Comparison of ENCODE assay signal across 1 cellular context in the genomic region with DNA sequence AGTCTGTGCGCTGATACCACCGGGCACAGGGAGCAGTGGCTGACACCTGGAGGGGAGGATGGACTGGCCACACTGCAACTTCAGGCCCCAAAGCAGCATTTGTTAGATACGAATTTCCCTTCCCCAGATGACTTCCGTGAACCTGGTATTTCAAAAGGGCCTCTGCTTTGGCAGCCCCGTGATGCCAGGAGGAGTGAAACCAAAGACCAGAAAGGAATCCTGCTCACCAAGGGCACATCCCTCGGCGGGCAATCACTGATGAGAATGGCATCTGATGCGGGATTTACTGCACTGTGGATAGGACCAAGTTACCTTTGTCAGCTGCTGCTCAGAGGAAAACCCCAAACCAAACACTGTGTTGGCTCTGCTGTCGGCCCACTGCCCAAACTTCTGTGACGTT.
TF ChIP-seq lines count a peak whose summit lies in the region.

No MANE protein-coding gene starts in this region.

TF ChIP-seq in H1, 55 proteins besides CTCF, POLR2A, EP300 and RAD21:
- TF ChIP-seq TCF12 (IDR thresholded peaks at IDR 0.05; ENCODE audit: low read depth, low read length) (no peak), POU5F1 (IDR thresholded peaks at IDR 0.05; ENCODE audit: low read depth, low read length) (no peak), KDM5A (IDR thresholded peaks at IDR 0.05; ENCODE audit: low read length) (no peak), CHD1 (IDR thresholded peaks at IDR 0.05; ENCODE audit: low read depth, low read length) (no peak), BCL11A (IDR thresholded peaks at IDR 0.05; ENCODE audit: low read depth in 2 of 2, low read length in 2 of 2) (no peak), GTF2F1 (IDR thresholded peaks at IDR 0.05; ENCODE audit: borderline replicate concordance, low read depth, low read length) (no peak), CBX5 (IDR thresholded peaks at IDR 0.05; ENCODE audit: low read depth, low read length) (no peak), SIRT6 (IDR thresholded peaks at IDR 0.05; ENCODE audit: low read length) (no peak), TBP (IDR thresholded peaks at IDR 0.05; ENCODE audit: low read depth, low read length) (no peak), SUZ12 (IDR thresholded peaks at IDR 0.05; ENCODE audit: low read length) (no peak), SRF (IDR thresholded peaks at IDR 0.05; ENCODE audit: low read depth, low read length) (no peak), SP1 (IDR thresholded peaks at IDR 0.05; ENCODE audit: low read depth, low read length) (no peak), SAP30 (IDR thresholded peaks at IDR 0.05; ENCODE audit: insufficient read depth, insufficient replicate concordance, low read length) (no peak)
- TF ChIP-seq, protein P1, sequence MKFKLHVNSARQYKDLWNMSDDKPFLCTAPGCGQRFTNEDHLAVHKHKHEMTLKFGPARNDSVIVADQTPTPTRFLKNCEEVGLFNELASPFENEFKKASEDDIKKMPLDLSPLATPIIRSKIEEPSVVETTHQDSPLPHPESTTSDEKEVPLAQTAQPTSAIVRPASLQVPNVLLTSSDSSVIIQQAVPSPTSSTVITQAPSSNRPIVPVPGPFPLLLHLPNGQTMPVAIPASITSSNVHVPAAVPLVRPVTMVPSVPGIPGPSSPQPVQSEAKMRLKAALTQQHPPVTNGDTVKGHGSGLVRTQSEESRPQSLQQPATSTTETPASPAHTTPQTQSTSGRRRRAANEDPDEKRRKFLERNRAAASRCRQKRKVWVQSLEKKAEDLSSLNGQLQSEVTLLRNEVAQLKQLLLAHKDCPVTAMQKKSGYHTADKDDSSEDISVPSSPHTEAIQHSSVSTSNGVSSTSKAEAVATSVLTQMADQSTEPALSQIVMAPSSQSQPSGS (IDR thresholded peaks at IDR 0.05; ENCODE audit: low read length): no peak
